ENCODE assay signal across 12 cellular contexts in the genomic region with DNA sequence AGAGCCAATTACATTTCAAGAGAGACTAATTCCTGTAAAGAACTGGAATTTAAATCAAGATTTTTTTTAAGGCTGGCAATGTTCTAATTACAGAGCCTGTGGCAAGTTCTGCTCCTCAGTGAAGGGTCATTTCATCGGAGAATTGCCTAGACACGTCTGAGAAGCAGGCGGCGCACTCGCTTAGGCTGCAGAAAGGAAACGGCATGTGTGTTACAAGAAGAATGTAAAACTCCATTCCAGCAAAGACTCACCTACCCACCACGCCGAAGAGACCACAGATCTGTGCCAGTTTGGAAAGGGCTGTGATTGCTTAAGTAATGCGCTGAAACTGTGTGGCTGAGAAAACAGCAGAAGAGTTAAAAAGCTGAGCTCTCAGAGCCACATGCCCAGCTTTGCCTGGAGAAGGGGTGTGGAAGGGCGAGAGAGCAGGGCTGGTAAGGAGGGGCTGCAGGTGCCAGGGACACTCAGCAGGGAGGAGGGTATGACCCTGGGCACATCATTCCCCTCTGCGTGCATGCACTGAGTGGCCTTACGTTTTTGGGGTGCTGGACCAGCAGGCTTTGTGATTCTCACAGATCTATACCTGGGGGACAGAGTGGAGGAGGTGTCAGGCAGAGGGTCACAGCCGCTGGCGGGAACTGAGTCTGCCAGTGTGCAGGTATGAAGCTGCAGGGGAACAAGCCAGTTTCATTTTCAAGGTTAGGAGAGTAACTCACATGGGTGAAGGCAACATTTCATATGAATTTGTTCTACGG. TPM values are rescaled to one million over a fixed set of nuclear protein-coding genes. Genes with fewer than 3 reads are reported as not detected.
DNase-seq lines count a peak whose midpoint lies in the region; ATAC-seq and TF ChIP-seq lines count a peak whose summit lies in the region.
"Had no signal": no experiment of that assay in that cellular context is flagged by ENCODE, and none has a peak within 500 bp of the region (broad histone marks: within the 10 kb centered on the region; RNA-seq: fewer than 3 reads in every experiment).

No MANE protein-coding gene starts in this region.

- ATAC-seq in GM21737 (IDR thresholded peaks at IDR 0.05; ENCODE audit: unreplicated experiment) (no peak), psoas muscle (no peak)
- ATAC-seq: activated naive CD8-positive, alpha-beta T cell treated with anti-CD3 and anti-CD28 coated beads, Interleukin-2, amount 50 U/mL, for 24 hours; effector memory CD8-positive, alpha-beta T cell had no signal

- WGBS in neuronal stem cell (ENCODE audit: extremely low coverage in 2 of 2, insufficient read length in 2 of 2, insufficient replicate concordance in 1 of 2), 2 donors = no CpG with 5 or more reads among the region's 15 CpGs
- WGBS in psoas muscle, 3 donors = 84 to 89% (median 88%) methylated on average over 15 of the region's 15 CpGs

- no peak for DNase-seq in AG04450 (ENCODE audit: low read depth, low spot score)
- no peak for DNase-seq in ascending aorta (ENCODE audit: low spot score in 2 of 2)
- DNase-seq in fibroblast of peridontal ligament (ENCODE audit: extremely low read depth) = peak; percentile 84
- no peak for DNase-seq in neuronal stem cell (ENCODE audit: low spot score)
- DNase-seq in activated CD4-positive, alpha-beta T cell treated with anti-CD3 and anti-CD28 coated beads for 1 hour = no peak
- DNase-seq in psoas muscle = no peak
- DNase-seq in NCI-H82 treated with DMSO at 0.1 percent for 48 hours (lab: John Stamatoyannopoulos, UW; ENCODE audit: unreplicated experiment) = no peak
- DNase-seq: activated naive CD8-positive, alpha-beta T cell treated with anti-CD3 and anti-CD28 coated beads, Interleukin-2, amount 50 U/mL, for 24 hours; effector memory CD8-positive, alpha-beta T cell; MG63; SHP77 treated with DMSO at 0.1 percent for 48 hours had no signal

- H3K27me3 ChIP-seq in AG04450 (ENCODE audit: control insufficient read depth, insufficient read depth, low read length) = no peaks in the 10 kb centered on the region
- no peaks in the 10 kb centered on the region for H3K27me3 ChIP-seq in ascending aorta
- H3K27me3 ChIP-seq in neuronal stem cell (ENCODE audit: control insufficient read depth in 3 of 3, insufficient read depth in 3 of 3, low read depth in 1 of 3, low read length in 3 of 3) = no peaks in the 10 kb centered on the region
- H3K27me3 ChIP-seq in psoas muscle (ENCODE audit: insufficient read depth in 3 of 3, low read length in 2 of 3) = no peaks in the 10 kb centered on the region
- H3K27me3 ChIP-seq: MG63 had no signal

- no peak overlapping the region for H3K9ac ChIP-seq in neuronal stem cell (ENCODE audit: low read depth, low read length, poor library complexity)

- H3K4me3 ChIP-seq in AG04450 (ENCODE audit: low read depth, low read length) (no peak overlapping the region), ascending aorta (no peak overlapping the region), neuronal stem cell (ENCODE audit: low read length in 2 of 2) (no peak overlapping the region), psoas muscle (no peak overlapping the region)
- H3K4me3 ChIP-seq: MG63 had no signal

- no peak overlapping the region for H3K23ac ChIP-seq in neuronal stem cell (ENCODE audit: low read depth, low read length, poor library complexity)

- H3K79me1 ChIP-seq in neuronal stem cell (ENCODE audit: low read depth, low read length) = no peaks in the 10 kb centered on the region

- no peak overlapping the region for H3K4me2 ChIP-seq in neuronal stem cell (ENCODE audit: insufficient read depth, low read length, poor library complexity, severe bottlenecking)

- peak overlapping the region; percentile 11 for H2AFZ ChIP-seq in neuronal stem cell (ENCODE audit: low read length)

- peak overlapping the region; percentile 4 for H3K4ac ChIP-seq in neuronal stem cell (ENCODE audit: low read length)

- TF ChIP-seq CTCF in AG04450 (IDR thresholded peaks at IDR 0.05; ENCODE audit: low read depth, low read length) (no peak), ascending aorta (IDR thresholded peaks at IDR 0.05) (peak in 2 of 3 experiments; percentile 32 to 62), psoas muscle (IDR thresholded peaks at IDR 0.05) (no peak)

- H3K27ac ChIP-seq in AG04450 (ENCODE audit: low read depth, low read length) = peak overlapping the region; percentile 21
- no peak overlapping the region for H3K27ac ChIP-seq in ascending aorta
- no peak overlapping the region for H3K27ac ChIP-seq in neuronal stem cell (replicated peaks; ENCODE audit: low read length)
- H3K27ac ChIP-seq in psoas muscle = no peak overlapping the region

- POLR2A ChIA-PET in AG04450 (lab: Yijun Ruan, JAX) = no interaction called here

- no peak overlapping the region for H4K8ac ChIP-seq in neuronal stem cell (ENCODE audit: low read depth, low read length)

- H3K4me1 ChIP-seq in ascending aorta (peaks cover 0 to 2% of the 10 kb centered on the region in 2 donors), neuronal stem cell (ENCODE audit: control insufficient read depth in 2 of 2, insufficient read depth in 1 of 2, low read depth in 1 of 2, low read length in 2 of 2) (peaks cover 25 to 37% of the 10 kb centered on the region in 2 donors), psoas muscle (no peaks in the 10 kb centered on the region)

- peak overlapping the region; percentile 40 for H3K14ac ChIP-seq in neuronal stem cell (ENCODE audit: low read length)

- H2BK120ac ChIP-seq in neuronal stem cell (ENCODE audit: low read depth, low read length) = no peak overlapping the region

- peak overlapping the region; percentile 85 for H2AK5ac ChIP-seq in neuronal stem cell (ENCODE audit: low read depth, low read length)

- intact Hi-C loops in ascending aorta (cut with DNase I) (no loop called here), psoas muscle (cut with DNase I) (loop anchor here in 1 of 2 donors (5.0 kb wide), 1 partner anchor 96 kb away; no protein-coding TSS in a partner anchor)

- CTCF ChIA-PET in AG04450 (lab: Charles Lee) = interaction anchor here (1.7 to 1.9 kb wide), 2 partner anchors 10 to 17 kb away, joined by 4 to 7 read pairs; no protein-coding TSS in a partner anchor

- H2BK5ac ChIP-seq in neuronal stem cell (ENCODE audit: low read length) = no peak overlapping the region

- H3K36me3 ChIP-seq in ascending aorta = peaks cover 14% of the 10 kb centered on the region in 2 donors
- H3K36me3 ChIP-seq in neuronal stem cell (replicated peaks in 1 of 2; ENCODE audit: control insufficient read depth in 2 of 2, insufficient read depth in 2 of 2, low read length in 2 of 2) = no peaks in the 10 kb centered on the region
- peaks cover 2 to 9% of the 10 kb centered on the region in 2 donors for H3K36me3 ChIP-seq in psoas muscle (ENCODE audit: insufficient read depth in 1 of 2, low read depth in 1 of 2)

- H3K18ac ChIP-seq in neuronal stem cell (ENCODE audit: low read length) = peak overlapping the region; percentile 35

- H4K91ac ChIP-seq in neuronal stem cell (ENCODE audit: low read depth, low read length, poor library complexity) = no peak overlapping the region

- H3K9me3 ChIP-seq in AG04450 (ENCODE audit: control insufficient read depth, insufficient read depth, low read length) (no peaks in the 10 kb centered on the region), ascending aorta (no peaks in the 10 kb centered on the region), neuronal stem cell (replicated peaks in 1 of 2; ENCODE audit: control insufficient read depth in 2 of 2, insufficient read depth in 1 of 2, low read depth in 1 of 2, low read length in 2 of 2) (no peaks in the 10 kb centered on the region), psoas muscle (no peaks in the 10 kb centered on the region)
- H3K9me3 ChIP-seq: MG63 had no signal

- no peak overlapping the region for H2BK12ac ChIP-seq in neuronal stem cell (ENCODE audit: low read length)

- peak overlapping the region; percentile 25 for H2BK15ac ChIP-seq in neuronal stem cell (ENCODE audit: low read length)

RNA-seq across cellular contexts. Expression of gene SLC25A51, which starts 17.8 kb away (rescaled TPM):
- polyA plus RNA-seq in AG04450 (2011; rRNA removed) = 27.7 and 29.9 TPM in 2 replicates
- 87.6 and 89.6 TPM in 2 replicates for polyA minus RNA-seq in AG04450 (2011; rRNA and poly(A)+ RNA removed)
- total RNA-seq in ascending aorta = 5.9 TPM
- 16.4 TPM for polyA plus RNA-seq in neuronal stem cell (2013, experiment 1 of 2)
- 16.6 TPM for polyA plus RNA-seq in neuronal stem cell (2013, experiment 2 of 2)
- total RNA-seq in psoas muscle = 10 to 100 TPM; 16.3 to 25.3 (median 18.4) TPM
- 10 to 100 TPM in 2 of 3 donors, 1 to 10 TPM in 1; 8.4 to 24.0 (median 18.4) TPM for polyA plus RNA-seq in psoas muscle

Comparison
In these comparisons a context has a peak if more than half of its experiments do, and no peak if none do; other contexts are left out.
1. CTCF ChIP-seq: peak in ascending aorta (2 of 3); none in AG04450 (single experiment) and psoas muscle (single experiment).